Comparison of ENCODE assay signal across 18 cellular contexts in the genomic region with DNA sequence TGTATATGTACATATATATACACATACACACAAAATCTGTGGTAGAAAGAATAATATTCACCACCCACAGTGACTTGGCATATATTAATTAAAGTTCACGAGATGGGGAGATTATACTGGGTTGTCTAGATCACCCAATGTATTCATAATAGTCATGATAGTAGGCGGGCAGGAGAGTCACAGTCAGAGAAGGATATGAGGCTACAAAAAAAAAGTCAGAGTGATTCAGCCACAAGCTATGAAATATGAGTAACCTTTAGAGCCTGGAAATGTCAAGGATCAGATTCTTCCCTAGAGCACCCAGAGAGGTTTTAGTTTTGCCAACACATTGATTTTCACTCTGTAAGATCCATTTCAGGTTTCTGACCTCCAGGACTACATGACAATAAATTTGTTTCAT.
A peak's percentile ranks its signal among the peaks of the same experiment; 100 is the strongest.
DNase-seq lines count a peak whose midpoint lies in the region; ATAC-seq, FAIRE-seq and TF ChIP-seq lines count a peak whose summit lies in the region.
"Had no signal": no experiment of that assay in that cellular context is flagged by ENCODE, and none has a peak within 500 bp of the region (broad histone marks: within the 10 kb centered on the region; RNA-seq: fewer than 3 reads in every experiment).

No MANE protein-coding gene starts in this region.

- H3K4me3 Mint-ChIP-seq in HFFc6 = no peak overlapping the region
- H3K4me3 Mint-ChIP-seq: central memory CD8-positive, alpha-beta T cell; stimulated activated naive CD8-positive, alpha-beta T cell treated with anti-CD3 and anti-CD28 coated beads, Interleukin-15, Interleukin-2, amounts not matched to agents 100 ng/mL and 50 ng/mL, for 24 hours had no signal

- no peak overlapping the region for H3K27ac Mint-ChIP-seq in HFFc6
- H3K27ac Mint-ChIP-seq: activated naive CD4-positive, alpha-beta T cell treated with anti-CD3 and anti-CD28 coated beads, Interleukin-2, amount 50 U/mL, for 72 hours; stimulated activated naive CD8-positive, alpha-beta T cell treated with anti-CD3 and anti-CD28 coated beads, Interleukin-15, Interleukin-2, amounts not matched to agents 100 ng/mL and 50 ng/mL, for 24 hours had no signal

- POLR2A ChIA-PET in HEK293T (lab: Yijun Ruan, JAX) = no interaction called here

- H3K9me3 ChIP-seq in small intestine (ENCODE audit: control insufficient read depth, low read depth) = no peaks in the 10 kb centered on the region
- H3K9me3 ChIP-seq: pancreas had no signal

- H3K36me3 Mint-ChIP-seq in HFFc6 (ENCODE audit: low read depth) = no peaks in the 10 kb centered on the region
- H3K36me3 Mint-ChIP-seq: activated naive CD4-positive, alpha-beta T cell treated with anti-CD3 and anti-CD28 coated beads, Interleukin-2, amount 50 U/mL, for 72 hours had no signal

- no peaks in the 10 kb centered on the region for H3K36me3 ChIP-seq in small intestine (ENCODE audit: control insufficient read depth in 2 of 2, insufficient read depth in 2 of 2, low read length in 2 of 2)
- H3K36me3 ChIP-seq: pancreas had no signal

- TF ChIP-seq CTCF in fibroblast of pulmonary artery (IDR thresholded peaks at IDR 0.05; ENCODE audit: low read length, missing control alignments) = no peak
- no peak for TF ChIP-seq CTCF in HFFc6 (IDR thresholded peaks at IDR 0.05)

- peaks cover 9% of the 10 kb centered on the region for H3K9me3 Mint-ChIP-seq in HFFc6
- H3K9me3 Mint-ChIP-seq: stimulated activated naive CD8-positive, alpha-beta T cell treated with anti-CD3 and anti-CD28 coated beads, Interleukin-15, Interleukin-2, amounts not matched to agents 100 ng/mL and 50 ng/mL, for 24 hours had no signal

- H3K4me1 ChIP-seq in small intestine (ENCODE audit: control insufficient read depth in 2 of 2, insufficient read depth in 1 of 2, low read depth in 1 of 2, low read length in 1 of 2) = no peaks in the 10 kb centered on the region
- H3K4me1 ChIP-seq: pancreas had no signal

- no peaks in the 10 kb centered on the region for H3K27me3 Mint-ChIP-seq in HFFc6 (ENCODE audit: insufficient read depth)
- H3K27me3 Mint-ChIP-seq: central memory CD8-positive, alpha-beta T cell; stimulated activated naive CD8-positive, alpha-beta T cell treated with anti-CD3 and anti-CD28 coated beads, Interleukin-15, Interleukin-2, amounts not matched to agents 100 ng/mL and 50 ng/mL, for 24 hours had no signal

- H3K27ac ChIP-seq in small intestine (ENCODE audit: low read depth in 1 of 2, low read length in 1 of 2) = no peak overlapping the region
- H3K27ac ChIP-seq: C4-2B, pancreas had no signal

- WGBS in small intestine, 3 donors = 21 to 64% (median 39%) methylated on average over 2 of the region's 2 CpGs

- no peaks in the 10 kb centered on the region for H3K27me3 ChIP-seq in small intestine (ENCODE audit: control insufficient read depth in 2 of 2, insufficient read depth in 2 of 2, low read length in 2 of 2)
- H3K27me3 ChIP-seq: pancreas had no signal

- no peaks in the 10 kb centered on the region for H3K4me1 Mint-ChIP-seq in HFFc6 (ENCODE audit: low read depth)
- H3K4me1 Mint-ChIP-seq: central memory CD8-positive, alpha-beta T cell had no signal

- peak; percentile 19 for DNase-seq in HT-29 (ENCODE audit: low spot score)
- peak; percentile 16 to 81 for DNase-seq in SW 1271 (lab: John Stamatoyannopoulos, UW)
- peak; percentile 3 for DNase-seq in fibroblast of pulmonary artery (ENCODE audit: low read depth)
- DNase-seq in small intestine = peak; percentile 71
- no peak for DNase-seq in GM19239 (ENCODE audit: insufficient read length, low spot score)
- no peak for DNase-seq in HEK293T (ENCODE audit: extremely low spot score)
- no peak for DNase-seq in HFFc6
- DNase-seq: NCI-H526, pancreas, RPMI8226 had no signal

- H3K4me3 ChIP-seq in fibroblast of pulmonary artery (replicated peaks; ENCODE audit: low read depth, low read length) (no peak overlapping the region), small intestine (ENCODE audit: low read depth in 1 of 2, low read length in 2 of 2) (no peak overlapping the region)
- H3K4me3 ChIP-seq: GM12878, pancreas had no signal

- ATAC-seq in GM19035 (IDR thresholded peaks at IDR 0.05; ENCODE audit: unreplicated experiment) = no peak
- ATAC-seq: activated naive CD4-positive, alpha-beta T cell treated with anti-CD3 and anti-CD28 coated beads, Interleukin-2, amount 50 U/mL, for 72 hours; GM12878; HCT116; pancreas had no signal

- FAIRE-seq in small intestine (lab: Jason Lieb, UNC) (no peak), GM19239 (lab: Jason Lieb, UNC) (no peak)
- FAIRE-seq: GM12878, islet of Langerhans, pancreas had no signal

- CTCF ChIA-PET in HEK293T (lab: Yijun Ruan, JAX) = no interaction called here

TF ChIP-seq in HEK293T, 16 proteins besides CTCF, POLR2A, EP300 and RAD21:
- TF ChIP-seq FOXM1 (IDR thresholded peaks at IDR 0.05; ENCODE audit: borderline replicate concordance) = no peak
- no peak for TF ChIP-seq TARDBP (IDR thresholded peaks at IDR 0.05)
- TF ChIP-seq SUZ12 (IDR thresholded peaks at IDR 0.05) = no peak
- TF ChIP-seq L3MBTL2 (conservative IDR thresholded peaks at IDR 0.05) = no peak
- TF ChIP-seq CTBP1 (IDR thresholded peaks at IDR 0.05; ENCODE audit: borderline replicate concordance) = no peak
- no peak for TF ChIP-seq BHLHE40 (IDR thresholded peaks at IDR 0.05; ENCODE audit: borderline replicate concordance)
- no peak for TF ChIP-seq LEF1 (IDR thresholded peaks at IDR 0.05; ENCODE audit: borderline replicate concordance)

Comparison
In these comparisons a context has a peak if more than half of its experiments do, and no peak if none do; other contexts are left out.
1. DNase-seq: peak in HT-29 (single experiment), SW 1271 (2 of 2), fibroblast of pulmonary artery (single experiment) and small intestine (single experiment); none in GM19239 (single experiment), HEK293T (single experiment) and HFFc6 (single experiment).